In genomic region chr1:40389234-40389815, GRCh38 we compare ENCODE assay signal across 9 cellular contexts. TPM values are rescaled to one million over a fixed set of nuclear protein-coding genes. Genes with fewer than 3 reads are reported as not detected.
DNase-seq lines count a peak whose midpoint lies in the region; ATAC-seq and TF ChIP-seq lines count a peak whose summit lies in the region.
"Had no signal": no experiment of that assay in that cellular context is flagged by ENCODE, and none has a peak within 500 bp of the region (broad histone marks: within the 10 kb centered on the region; RNA-seq: fewer than 3 reads in every experiment).

No MANE protein-coding gene starts in this region.

- POLR2A ChIA-PET in activated CD4-positive, alpha-beta T cell treated with anti-CD3 and anti-CD28 coated beads for 36 hours (lab: Charles Lee), result interaction anchor here (0.6 to 1.5 kb wide), 4 partner anchors 11 to 119 kb away, joined by 3 to 7 read pairs (median 4); no protein-coding TSS in a partner anchor
- POLR2A ChIA-PET in activated B cell treated with CpG ODN at 0.5 μM for 24 hours (lab: Charles Lee), result interaction anchor here (0.6 to 15.9 kb wide), 9 partner anchors 10 to 349 kb away, joined by 3 to 625 read pairs (median 5); partner anchors contain the start of genes CAP1, COL9A2 and SMAP2

- no peak for DNase-seq in activated CD4-positive, alpha-beta T cell treated with anti-CD3 and anti-CD28 coated beads for 36 hours
- no peak for DNase-seq in activated CD4-positive, alpha-beta T cell treated with anti-CD3 and anti-CD28 coated beads for 4 hours
- DNase-seq in activated B cell treated with CpG ODN at 0.5 μM for 24 hours (no peak), immature natural killer cell (no peak), substantia nigra (lab: John Stamatoyannopoulos, UW) (no peak), SKM-1 (lab: John Stamatoyannopoulos, UW; ENCODE audit: unreplicated experiment) (no peak), kidney tubule cell (ENCODE audit: low spot score) (no peak)
- no peak for DNase-seq in NK-92 treated with Interleukin-12 subunit alpha and Interleukin-12 subunit beta, amount 100 ng/mL, for 24 hours (lab: John Stamatoyannopoulos, UW)
- DNase-seq: foreskin keratinocyte had no signal

- ATAC-seq in activated CD4-positive, alpha-beta T cell treated with anti-CD3 and anti-CD28 coated beads for 36 hours, result peak; percentile 5
- no peak for ATAC-seq in activated B cell treated with CpG ODN at 0.5 μM for 24 hours (ENCODE audit: low read depth)
- ATAC-seq: foreskin keratinocyte had no signal

- peaks cover 71% of the 10 kb centered on the region for H3K36me3 Mint-ChIP-seq in activated CD4-positive, alpha-beta T cell treated with anti-CD3 and anti-CD28 coated beads for 36 hours (ENCODE audit: low read depth)
- H3K36me3 Mint-ChIP-seq in activated B cell treated with CpG ODN at 0.5 μM for 24 hours (ENCODE audit: low read depth), result peaks cover 53% of the 10 kb centered on the region
- peaks cover 0 to 12% (median 3%) of the 10 kb centered on the region in 3 donors for H3K36me3 Mint-ChIP-seq in immature natural killer cell

- intact Hi-C loops in activated CD4-positive, alpha-beta T cell treated with anti-CD3 and anti-CD28 coated beads for 36 hours (cut with DNase I, micrococcal nuclease), result loop anchor here (5.0 to 10.0 kb wide), 5 partner anchors 227 to 1195 kb away; partner anchors contain the start of genes CAP1 (in 1 of the 2), NFYC (in 1 of the 2), PABPC4 (in 1 of the 2) and RLF (in 1 of the 2)
- intact Hi-C loops in activated B cell treated with CpG ODN at 0.5 μM for 24 hours (cut with micrococcal nuclease), result no loop called here

- TF ChIP-seq CTCF in activated B cell treated with CpG ODN at 0.5 μM for 24 hours (IDR thresholded peaks at IDR 0.05), result no peak

- no peaks in the 10 kb centered on the region for H3K9me3 Mint-ChIP-seq in activated CD4-positive, alpha-beta T cell treated with anti-CD3 and anti-CD28 coated beads for 36 hours (ENCODE audit: low read depth)
- H3K9me3 Mint-ChIP-seq in activated B cell treated with CpG ODN at 0.5 μM for 24 hours, result no peaks in the 10 kb centered on the region
- H3K9me3 Mint-ChIP-seq in immature natural killer cell, result no peaks in the 10 kb centered on the region

- no peaks in the 10 kb centered on the region for H3K27me3 Mint-ChIP-seq in activated CD4-positive, alpha-beta T cell treated with anti-CD3 and anti-CD28 coated beads for 36 hours
- H3K27me3 Mint-ChIP-seq in activated B cell treated with CpG ODN at 0.5 μM for 24 hours, result no peaks in the 10 kb centered on the region
- H3K27me3 Mint-ChIP-seq in immature natural killer cell (ENCODE audit: low read depth in 3 of 3), result peaks cover 3 to 21% (median 15%) of the 10 kb centered on the region in 3 donors

- H3K27ac Mint-ChIP-seq in activated CD4-positive, alpha-beta T cell treated with anti-CD3 and anti-CD28 coated beads for 36 hours, result peak overlapping the region; percentile 96
- H3K27ac Mint-ChIP-seq in activated B cell treated with CpG ODN at 0.5 μM for 24 hours, result peak overlapping the region; percentile 90
- H3K27ac Mint-ChIP-seq in immature natural killer cell, result peak overlapping the region; percentile 92 to 98 (median 96)

- CTCF ChIA-PET in activated CD4-positive, alpha-beta T cell treated with anti-CD3 and anti-CD28 coated beads for 36 hours (lab: Charles Lee), result interaction anchor here (1.1 to 6.0 kb wide), 6 partner anchors 10 to 51 kb away, joined by 4 to 54 read pairs (median 4); no protein-coding TSS in a partner anchor
- CTCF ChIA-PET in activated B cell treated with CpG ODN at 0.5 μM for 24 hours (lab: Charles Lee), result interaction anchor here (0.6 to 1.3 kb wide), 3 partner anchors 10 to 236 kb away, joined by 3 to 4 read pairs (median 3); no protein-coding TSS in a partner anchor

- H3K4me3 Mint-ChIP-seq in activated CD4-positive, alpha-beta T cell treated with anti-CD3 and anti-CD28 coated beads for 36 hours, result peak overlapping the region; percentile 82
- H3K4me3 Mint-ChIP-seq in activated B cell treated with CpG ODN at 0.5 μM for 24 hours (peak overlapping the region; percentile 74), immature natural killer cell (peak overlapping the region; percentile 73 to 85 (median 80))

- peak overlapping the region; percentile 73 for H3K27ac ChIP-seq in substantia nigra (ENCODE audit: low read depth, low read length, poor library complexity, severe bottlenecking)
- H3K27ac ChIP-seq: foreskin keratinocyte had no signal

- peaks cover 93% of the 10 kb centered on the region for H3K4me1 Mint-ChIP-seq in activated CD4-positive, alpha-beta T cell treated with anti-CD3 and anti-CD28 coated beads for 36 hours
- H3K4me1 Mint-ChIP-seq in activated B cell treated with CpG ODN at 0.5 μM for 24 hours (peaks cover 97% of the 10 kb centered on the region), immature natural killer cell (peaks cover 93 to 94% of the 10 kb centered on the region in 2 donors)

RNA-seq across cellular contexts. Expression of gene SMAP2, which starts 15.8 kb away (rescaled TPM):
- 100 to 1,000 TPM; 241 to 258 TPM for total RNA-seq in activated CD4-positive, alpha-beta T cell treated with anti-CD3 and anti-CD28 coated beads for 36 hours
- 202 and 220 TPM in 2 replicates for total RNA-seq in activated B cell treated with CpG ODN at 0.5 μM for 24 hours
- 100 to 1,000 TPM; 166 to 280 (median 170) TPM for polyA plus RNA-seq in immature natural killer cell
